1 cellular context compared by ENCODE assay signal in genomic region chr19:38388310-38389100, GRCh38.
A peak's percentile ranks its signal among the peaks of the same experiment; 100 is the strongest.
TF ChIP-seq lines count a peak whose summit lies in the region.

TSS of gene SPRED3 (plus strand) at chr19:38388697. CDS start at chr19:38390303, 1,606 bp downstream.

TF ChIP-seq in WTC11, 78 proteins besides CTCF, POLR2A, EP300 and RAD21 (continued from another document):
- TF ChIP-seq ZNF532 (CRISPR knock-in tag; IDR thresholded peaks at IDR 0.05; ENCODE audit: borderline replicate concordance) (no peak), CREM (CRISPR knock-in tag; IDR thresholded peaks at IDR 0.05) (no peak), SP1 (CRISPR knock-in tag; conservative IDR thresholded peaks at IDR 0.05) (0 out of 2 replicates have a peak, but pooled peaks have one; percentile 47), NR2C2 (CRISPR knock-in tag; IDR thresholded peaks at IDR 0.05) (no peak), ZSCAN18 (CRISPR knock-in tag; IDR thresholded peaks at IDR 0.05) (no peak), E2F1 (CRISPR knock-in tag; IDR thresholded peaks at IDR 0.05) (no peak), TP53 (CRISPR knock-in tag; IDR thresholded peaks at IDR 0.05) (0 out of 2 replicates have a peak, but pooled peaks have one; percentile 39), ZNF138 (CRISPR knock-in tag; conservative IDR thresholded peaks at IDR 0.05) (no peak), CREB1 (CRISPR knock-in tag; IDR thresholded peaks at IDR 0.05) (no peak), HMGXB4 (CRISPR knock-in tag; IDR thresholded peaks at IDR 0.05) (peak; percentile 45; the same call in 1 of the 2 replicates), TEAD1 (CRISPR knock-in tag; IDR thresholded peaks at IDR 0.05) (no peak), ATF3 (CRISPR knock-in tag; conservative IDR thresholded peaks at IDR 0.05) (no peak), ATF2 (CRISPR knock-in tag; IDR thresholded peaks at IDR 0.05; ENCODE audit: borderline replicate concordance, low read depth) (no peak), ELF4 (CRISPR knock-in tag; IDR thresholded peaks at IDR 0.05; ENCODE audit: low read depth) (no peak), FOXK1 (CRISPR knock-in tag; IDR thresholded peaks at IDR 0.05) (no peak)
